In the genomic region with DNA sequence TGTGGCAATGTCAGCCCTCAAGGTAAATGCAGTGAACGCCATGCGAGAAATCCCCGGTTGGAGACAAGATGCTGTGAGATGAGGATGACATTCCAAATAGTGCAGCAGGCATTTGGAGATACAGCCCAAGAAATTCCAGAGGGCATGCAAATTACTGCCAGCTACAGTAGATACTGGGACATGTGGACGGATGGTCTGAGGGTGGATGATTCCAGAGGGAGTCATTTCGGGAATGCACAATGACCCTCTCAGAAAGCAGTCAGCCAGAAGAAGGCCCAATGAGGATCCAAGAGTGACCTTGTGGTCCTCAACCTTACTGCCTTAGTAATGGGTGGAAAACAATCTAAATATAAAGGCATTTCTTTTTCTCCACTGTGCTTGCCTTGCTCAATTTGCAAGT, we compare ENCODE assay signal across 23 cellular contexts.
DNase-seq lines count a peak whose midpoint lies in the region; ATAC-seq, FAIRE-seq and TF ChIP-seq lines count a peak whose summit lies in the region.
"Had no signal": no experiment of that assay in that cellular context is flagged by ENCODE, and none has a peak within 500 bp of the region (broad histone marks: within the 10 kb centered on the region; RNA-seq: fewer than 3 reads in every experiment).

No MANE protein-coding gene starts in this region.

- DNase-seq in HepG2 (ENCODE audit: low spot score) = no peak
- no peak for DNase-seq in right lobe of liver
- DNase-seq in myocyte (ENCODE audit: low read depth) = peak; percentile 60
- DNase-seq in gastrocnemius medialis = no peak
- no peak for DNase-seq in activated CD8-positive, alpha-beta T cell treated with anti-CD3 and anti-CD28 coated beads, Interleukin-2, amount 10 ng/mL, durations not matched to agents 7 days and 5 days
- no peak for DNase-seq in activated T-cell treated with anti-CD3 and anti-CD28 coated beads for 4 hours
- DNase-seq in cerebellar nuclear complex (lab: John Stamatoyannopoulos, UW) = no peak
- DNase-seq: AML-193; Caco-2; Calu3; CD4-positive, alpha-beta T cell; CD8-positive, alpha-beta T cell; DMS79 treated with DMSO at 0.1 percent for 48 hours; GF-D8 had no signal

- H3K4me3 ChIP-seq in HepG2 (replicated peaks in 1 of 3; ENCODE audit: insufficient read depth in 1 of 3, low read depth in 2 of 3, low read length in 3 of 3) (no peak overlapping the region), right lobe of liver (no peak overlapping the region), gastrocnemius medialis (no peak overlapping the region), skeletal muscle tissue (ENCODE audit: low read length in 3 of 3) (no peak overlapping the region)
- H3K4me3 ChIP-seq: A549; BLaER1 treated with 17β-estradiol and CSF1 and Interleukin-3, amounts not matched to agents 10 nM and 100 nM had no signal

- no peaks in the 10 kb centered on the region for H3K79me2 ChIP-seq in HepG2 (ENCODE audit: insufficient read depth, low read length)

- H3K27ac ChIP-seq in HepG2 (ENCODE audit: extremely low read length, insufficient read depth, low read length) = no peak overlapping the region
- peak overlapping the region in 1 of 3 donors; percentile 31 for H3K27ac ChIP-seq in right lobe of liver
- H3K27ac ChIP-seq in gastrocnemius medialis = peak overlapping the region; percentile 39 to 59 (median 56)
- peak overlapping the region; percentile 42 for H3K27ac ChIP-seq in skeletal muscle tissue (ENCODE audit: low read depth, low read length)
- H3K27ac ChIP-seq: 22Rv1; A549; BLaER1 treated with 17β-estradiol and CSF1 and Interleukin-3, amounts not matched to agents 10 nM and 100 nM; C4-2B had no signal

- H3K9ac ChIP-seq in HepG2 (ENCODE audit: insufficient read depth, low read depth, low read length) (no peak overlapping the region), skeletal muscle tissue (ENCODE audit: low read depth in 1 of 3, low read length in 3 of 3) (no peak overlapping the region)
- H3K9ac ChIP-seq: BLaER1 treated with 17β-estradiol and CSF1 and Interleukin-3, amounts not matched to agents 10 nM and 100 nM had no signal

- TF ChIP-seq POLR2A in HepG2 (IDR thresholded peaks at IDR 0.05; ENCODE audit: insufficient read depth in 1 of 2, low read depth in 2 of 2, low read length in 2 of 2) (no peak), right lobe of liver (IDR thresholded peaks at IDR 0.05) (no peak), gastrocnemius medialis (IDR thresholded peaks at IDR 0.05) (no peak)

- H3K27ac Mint-ChIP-seq in activated CD8-positive, alpha-beta T cell treated with anti-CD3 and anti-CD28 coated beads, Interleukin-2, amount 10 ng/mL, durations not matched to agents 7 days and 5 days = no peak overlapping the region
- H3K27ac Mint-ChIP-seq: B cell; CD4-positive, alpha-beta T cell; CD8-positive, alpha-beta T cell had no signal

- H3K4me2 ChIP-seq in HepG2 (ENCODE audit: low read depth, low read length) = no peak overlapping the region
- H3K4me2 ChIP-seq: A549; BLaER1 treated with 17β-estradiol and CSF1 and Interleukin-3, amounts not matched to agents 10 nM and 100 nM had no signal

- H3K4me1 ChIP-seq in HepG2 (ENCODE audit: insufficient read depth, low read length) (peaks cover 40% of the 10 kb centered on the region), right lobe of liver (peaks cover 0 to 9% (median 2%) of the 10 kb centered on the region in 4 donors), gastrocnemius medialis (peaks cover 27 to 35% of the 10 kb centered on the region in 2 donors), skeletal muscle tissue (ENCODE audit: control insufficient read depth in 3 of 3, insufficient read depth in 3 of 3, low read length in 3 of 3) (peaks cover 41 to 58% (median 41%) of the 10 kb centered on the region in 3 donors)
- H3K4me1 ChIP-seq: A549, Caco-2 had no signal

- no TSS peak for BruUV-seq in HepG2 (replicated peaks; lab: Mats Ljungman, UMichigan)

- WGBS in HepG2 (ENCODE audit: low lambda C conversion rate) = 63% methylated on average over 5 of the region's 5 CpGs
- 90% methylated on average over 2 of the region's 5 CpGs for WGBS in right lobe of liver (ENCODE audit: insufficient coverage, low coverage, low lambda C conversion rate, missing lambda C conversion rate)

- intact Hi-C loops in HepG2 (cut with micrococcal nuclease; ENCODE audit: unreplicated experiment) (no loop called here), right lobe of liver (cut with DNase I) (no loop called here), gastrocnemius medialis (cut with DNase I; ENCODE audit: low total_unique reads) (loop anchor here (5.0 kb wide), 2 partner anchors 36 to 114 kb away; a partner anchor contains a TSS)

- no peaks in the 10 kb centered on the region for H3K9me3 ChIP-seq in HepG2 (ENCODE audit: low read length)
- H3K9me3 ChIP-seq in right lobe of liver = no peaks in the 10 kb centered on the region
- H3K9me3 ChIP-seq in gastrocnemius medialis = no peaks in the 10 kb centered on the region
- H3K9me3 ChIP-seq in skeletal muscle tissue (ENCODE audit: control insufficient read depth in 3 of 3, low read length in 3 of 3) = no peaks in the 10 kb centered on the region
- H3K9me3 ChIP-seq: A549; BLaER1 treated with 17β-estradiol and CSF1 and Interleukin-3, amounts not matched to agents 10 nM and 100 nM; Caco-2 had no signal

- H4K20me1 ChIP-seq in HepG2 (ENCODE audit: insufficient read depth, low read length) = no peaks in the 10 kb centered on the region
- H4K20me1 ChIP-seq: BLaER1 treated with 17β-estradiol and CSF1 and Interleukin-3, amounts not matched to agents 10 nM and 100 nM had no signal

- H2AFZ ChIP-seq in HepG2 (ENCODE audit: low read length) = no peak overlapping the region

- ATAC-seq in HepG2 (no peak), right lobe of liver (no peak), gastrocnemius medialis (no peak)
- no peak for ATAC-seq in activated CD8-positive, alpha-beta T cell treated with anti-CD3 and anti-CD28 coated beads, Interleukin-2, amount 10 ng/mL, durations not matched to agents 7 days and 5 days
- ATAC-seq: A549; CD8-positive, alpha-beta T cell had no signal

- TF ChIP-seq CTCF in HepG2 (CRISPR knock-in tag; IDR thresholded peaks at IDR 0.05) (no peak), right lobe of liver (IDR thresholded peaks at IDR 0.05) (no peak), gastrocnemius medialis (IDR thresholded peaks at IDR 0.05 in 4 of 5, conservative IDR thresholded peaks at IDR 0.05 in 1 of 5) (no peak)

- POLR2A ChIA-PET in HepG2 (lab: Yijun Ruan, JAX) = no interaction called here
- POLR2A ChIA-PET in activated CD8-positive, alpha-beta T cell treated with anti-CD3 and anti-CD28 coated beads, Interleukin-2, amount 10 ng/mL, durations not matched to agents 7 days and 5 days (lab: Charles Lee) = no interaction called here

- FAIRE-seq in HepG2 (lab: Jason Lieb, UNC) = no peak
- FAIRE-seq: A549, D721Med, G401.6, GM12891 had no signal

- in situ Hi-C loops in HepG2 (cut with HindIII; ENCODE audit: extremely low pct_ligation_motif_present, low pct_unique_long_range_greater_than_20kb) = no loop called here
- in situ Hi-C loops in gastrocnemius medialis (cut with MboI; ENCODE audit: low sequenced_read_pairs in 4 of 4) = no loop called here

- TF ChIP-seq RAD21 in HepG2 (CRISPR knock-in tag; IDR thresholded peaks at IDR 0.05) = no peak

- H3K27me3 Mint-ChIP-seq in activated CD8-positive, alpha-beta T cell treated with anti-CD3 and anti-CD28 coated beads, Interleukin-2, amount 10 ng/mL, durations not matched to agents 7 days and 5 days (ENCODE audit: low read depth) = no peaks in the 10 kb centered on the region
- H3K27me3 Mint-ChIP-seq: B cell; CD4-positive, alpha-beta T cell had no signal

- H3K36me3 ChIP-seq in HepG2 (replicated peaks in 1 of 2; ENCODE audit: control insufficient read depth in 1 of 2, insufficient read depth in 2 of 2, low read length in 2 of 2) (no peaks in the 10 kb centered on the region), right lobe of liver (no peaks in the 10 kb centered on the region), gastrocnemius medialis (no peaks in the 10 kb centered on the region), skeletal muscle tissue (ENCODE audit: control insufficient read depth in 3 of 3, insufficient read depth in 3 of 3, low read length in 3 of 3) (no peaks in the 10 kb centered on the region)
- H3K36me3 ChIP-seq: BLaER1 treated with 17β-estradiol and CSF1 and Interleukin-3, amounts not matched to agents 10 nM and 100 nM had no signal

- TF ChIP-seq EP300 in HepG2 (IDR thresholded peaks at IDR 0.05; ENCODE audit: low read depth in 2 of 2, low read length in 2 of 2) = no peak
- no peak for TF ChIP-seq EP300 in HepG2 (CRISPR knock-in tag; IDR thresholded peaks at IDR 0.05; ENCODE audit: borderline replicate concordance)

- H3K4me3 Mint-ChIP-seq in activated CD8-positive, alpha-beta T cell treated with anti-CD3 and anti-CD28 coated beads, Interleukin-2, amount 10 ng/mL, durations not matched to agents 7 days and 5 days = no peak overlapping the region
- H3K4me3 Mint-ChIP-seq: B cell; CD4-positive, alpha-beta T cell; CD8-positive, alpha-beta T cell had no signal

- CTCF ChIA-PET in HepG2 (lab: Yijun Ruan, JAX; ENCODE audit: low intra/inter-chr PET ratio, low total read pairs) = no interaction called here
- CTCF ChIA-PET in activated CD8-positive, alpha-beta T cell treated with anti-CD3 and anti-CD28 coated beads, Interleukin-2, amount 10 ng/mL, durations not matched to agents 7 days and 5 days (lab: Charles Lee) = no interaction called here

- peaks cover 0 to 10% of the 10 kb centered on the region in 2 experiments; a peak in 1 of 5 replicates for H3K27me3 ChIP-seq in HepG2 (ENCODE audit: control insufficient read depth in 1 of 2, insufficient read depth in 2 of 2, low read length in 2 of 2)
- no peaks in the 10 kb centered on the region for H3K27me3 ChIP-seq in right lobe of liver
- no peaks in the 10 kb centered on the region for H3K27me3 ChIP-seq in gastrocnemius medialis
- no peaks in the 10 kb centered on the region for H3K27me3 ChIP-seq in skeletal muscle tissue (ENCODE audit: control insufficient read depth in 3 of 3, insufficient read depth in 3 of 3, low read length in 3 of 3)
- H3K27me3 ChIP-seq: BLaER1 treated with 17β-estradiol and CSF1 and Interleukin-3, amounts not matched to agents 10 nM and 100 nM had no signal

- H3K36me3 Mint-ChIP-seq in activated CD8-positive, alpha-beta T cell treated with anti-CD3 and anti-CD28 coated beads, Interleukin-2, amount 10 ng/mL, durations not matched to agents 7 days and 5 days (ENCODE audit: low read depth) = no peaks in the 10 kb centered on the region
- H3K36me3 Mint-ChIP-seq: CD8-positive, alpha-beta T cell had no signal

- no peaks in the 10 kb centered on the region for H3K9me3 Mint-ChIP-seq in activated CD8-positive, alpha-beta T cell treated with anti-CD3 and anti-CD28 coated beads, Interleukin-2, amount 10 ng/mL, durations not matched to agents 7 days and 5 days (ENCODE audit: insufficient read depth)
- H3K9me3 Mint-ChIP-seq: CD4-positive, alpha-beta T cell; CD8-positive, alpha-beta T cell had no signal

- H3K4me1 Mint-ChIP-seq in activated CD8-positive, alpha-beta T cell treated with anti-CD3 and anti-CD28 coated beads, Interleukin-2, amount 10 ng/mL, durations not matched to agents 7 days and 5 days (ENCODE audit: low read depth) = no peaks in the 10 kb centered on the region
